11 cellular contexts compared by ENCODE assay signal in the genomic region with DNA sequence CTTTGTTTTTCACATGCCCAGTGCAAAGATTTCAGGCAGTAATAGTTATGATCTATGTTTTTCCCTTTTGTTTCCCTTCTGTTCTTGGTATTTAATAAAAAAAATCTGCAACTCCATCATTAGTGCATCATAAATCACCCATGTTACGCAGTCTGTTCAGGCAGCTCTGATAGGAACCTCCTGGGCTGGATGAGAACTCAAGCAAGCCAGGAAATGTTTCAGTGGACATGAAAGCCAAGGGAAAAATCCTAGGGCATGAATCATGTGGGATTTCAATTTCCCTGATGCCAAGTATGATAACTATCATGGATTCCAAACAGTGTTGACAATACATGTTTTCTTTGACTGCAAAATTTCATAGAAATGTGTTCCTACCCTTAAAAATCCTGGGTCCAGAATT.
DNase-seq lines count a peak whose midpoint lies in the region; ATAC-seq and FAIRE-seq lines count a peak whose summit lies in the region.
"Had no signal": no experiment of that assay in that cellular context is flagged by ENCODE, and none has a peak within 500 bp of the region (broad histone marks: within the 10 kb centered on the region; RNA-seq: fewer than 3 reads in every experiment).

No MANE protein-coding gene starts in this region.

- no peak overlapping the region for H3K27ac ChIP-seq in aorta (ENCODE audit: low read depth in 1 of 2, low read length in 2 of 2)

- intact Hi-C loops in Right ventricle myocardium inferior (cut with DNase I) (no loop called here), cardiac septum (cut with DNase I) (loop anchor here (5.0 kb wide), 1 partner anchor 41 kb away; no protein-coding TSS in a partner anchor), aorta (cut with DNase I) (no loop called here)

- ATAC-seq in Right ventricle myocardium inferior = peak; percentile 80
- ATAC-seq in esophagus mucosa = peak; percentile 57
- peak; percentile 86 for ATAC-seq in aorta (ENCODE audit: low FRiP score)
- ATAC-seq in GM21423 (IDR thresholded peaks at IDR 0.05; ENCODE audit: unreplicated experiment) = no peak

- no peaks in the 10 kb centered on the region for H3K9me3 ChIP-seq in aorta (ENCODE audit: control insufficient read depth, low read length)

- no peak overlapping the region for H3K4me3 ChIP-seq in aorta (ENCODE audit: low read length in 2 of 2)

- H3K27me3 ChIP-seq in aorta (ENCODE audit: control insufficient read depth in 1 of 2, insufficient read depth in 2 of 2, low read length in 1 of 2) = no peaks in the 10 kb centered on the region

- no peak for DNase-seq in Right ventricle myocardium inferior (ENCODE audit: missing footprints)
- DNase-seq in cardiac septum (ENCODE audit: low spot score) = no peak
- peak; percentile 94 to 99 for DNase-seq in lung microvascular endothelial cell (ENCODE audit: low read depth in 2 of 2)
- DNase-seq in aorta = no peak
- DNase-seq in cerebellar cortex (ENCODE audit: low spot score) = no peak
- DNase-seq in GM19239 (ENCODE audit: insufficient read length, low spot score) = no peak
- DNase-seq: activated T-cell treated with anti-CD3 and anti-CD28 coated beads, Interleukin-2, amount 50 U/mL, for 48 hours; stimulated activated CD4-positive, alpha-beta T cell treated with anti-CD3 and anti-CD28 coated beads, Interleukin-2, amount 100 ng/mL, for 24 hours had no signal

- no peak for FAIRE-seq in GM19239 (lab: Jason Lieb, UNC)
- FAIRE-seq: A204.1 had no signal

- WGBS in aorta, 2 donors = 5% methylated on average over 1 of the region's 1 CpG

- H3K36me3 ChIP-seq in aorta (ENCODE audit: control insufficient read depth in 1 of 2, insufficient read depth in 2 of 2, low read length in 1 of 2) = no peaks in the 10 kb centered on the region

- H3K4me1 ChIP-seq in aorta (ENCODE audit: control insufficient read depth in 1 of 2, insufficient read depth in 2 of 2, low read length in 2 of 2) = peaks cover 5 to 6% of the 10 kb centered on the region in 2 donors

Comparison
In these comparisons a context has a peak if more than half of its experiments do, and no peak if none do; other contexts are left out.
1. DNase-seq: peak in lung microvascular endothelial cell (2 of 2); none in Right ventricle myocardium inferior (single experiment), cardiac septum (single experiment), aorta (0 of 2), cerebellar cortex (single experiment) and GM19239 (single experiment).